In genomic region chr20:57746832-57747404, GRCh38 we compare ENCODE assay signal across 15 cellular contexts.
"Had no signal": no experiment of that assay in that cellular context is flagged by ENCODE, and none has a peak within 500 bp of the region (broad histone marks: within the 10 kb centered on the region; RNA-seq: fewer than 3 reads in every experiment).

No MANE protein-coding gene starts in this region.

- H3K36me3 ChIP-seq: ascending aorta, gastrocnemius medialis, lower lobe of right lung, right atrium auricular region had no signal

- H3K4me3 Mint-ChIP-seq: activated CD8-positive, alpha-beta memory T cell treated with anti-CD3 and anti-CD28 coated beads, Interleukin-2, amount 10 ng/mL, durations not matched to agents 7 days and 5 days; stimulated activated naive B cell treated with anti-CD40 and anti-IgM and Interleukin-4, amounts not matched to agents 10 μg/mL and 1 μg/mL and 100 μg/mL, for 72 hours; type B pancreatic cell had no signal

- DNase-seq: activated CD4-positive, alpha-beta T cell treated with anti-CD3 and anti-CD28 coated beads, Interleukin-2, amount 50 U/mL, for 48 hours; activated CD4-positive, CD25-positive, alpha-beta regulatory T cell treated with anti-CD3 and anti-CD28 coated beads, Interleukin-2, amount 50 U/mL, for 72 hours; activated CD8-positive, alpha-beta memory T cell treated with anti-CD3 and anti-CD28 coated beads, Interleukin-2, amount 10 ng/mL, durations not matched to agents 7 days and 5 days; activated naive CD4-positive, alpha-beta T cell; activated T-cell treated with anti-CD3 and anti-CD28 coated beads, Interleukin-2, amount 50 U/mL, for 48 hours; gastrocnemius medialis; lower lobe of right lung; naive thymus-derived CD4-positive, alpha-beta T cell; stimulated activated naive B cell treated with anti-CD40 and anti-IgM and Interleukin-4, amounts not matched to agents 10 μg/mL and 1 μg/mL and 100 μg/mL, for 72 hours; substantia nigra had no signal

- H3K36me3 Mint-ChIP-seq: activated CD8-positive, alpha-beta memory T cell treated with anti-CD3 and anti-CD28 coated beads, Interleukin-2, amount 10 ng/mL, durations not matched to agents 7 days and 5 days; naive thymus-derived CD4-positive, alpha-beta T cell; stimulated activated naive B cell treated with anti-CD40 and anti-IgM and Interleukin-4, amounts not matched to agents 10 μg/mL and 1 μg/mL and 100 μg/mL, for 72 hours; type B pancreatic cell had no signal

- H3K27me3 ChIP-seq: ascending aorta, gastrocnemius medialis, right atrium auricular region had no signal

- H3K4me3 ChIP-seq: lower lobe of right lung, right atrium auricular region, smooth muscle cell had no signal

- H3K9me3 ChIP-seq: ascending aorta, gastrocnemius medialis, lower lobe of right lung, right atrium auricular region had no signal

- H3K27ac ChIP-seq: lower lobe of right lung had no signal

- FAIRE-seq: bronchial epithelial cell had no signal

- H3K9me3 Mint-ChIP-seq: type B pancreatic cell had no signal

- ATAC-seq: activated CD8-positive, alpha-beta memory T cell treated with anti-CD3 and anti-CD28 coated beads, Interleukin-2, amount 10 ng/mL, durations not matched to agents 7 days and 5 days; gastrocnemius medialis; naive thymus-derived CD4-positive, alpha-beta T cell; stimulated activated naive B cell treated with anti-CD40 and anti-IgM and Interleukin-4, amounts not matched to agents 10 μg/mL and 1 μg/mL and 100 μg/mL, for 72 hours had no signal
